2 cellular contexts compared by ENCODE assay signal in genomic region chr3:112746675-112747276, GRCh38.
A peak's percentile ranks its signal among the peaks of the same experiment; 100 is the strongest.
TF ChIP-seq lines count a peak whose summit lies in the region.

No MANE protein-coding gene starts in this region.

TF ChIP-seq in IMR-90, 13 proteins besides CTCF, POLR2A, EP300 and RAD21 (continued from another document):
- TF ChIP-seq MAZ (IDR thresholded peaks at IDR 0.05; ENCODE audit: borderline replicate concordance, low read depth, low read length): peak; percentile 39; the same call in 1 of the 2 replicates
- TF ChIP-seq RFX5 (IDR thresholded peaks at IDR 0.05; ENCODE audit: low read depth, low read length): no peak

TF ChIP-seq in K562, 482 proteins besides CTCF, POLR2A, EP300 and RAD21 (continued from another document and continues in another):
- TF ChIP-seq E2F6 (IDR thresholded peaks at IDR 0.05; ENCODE audit: borderline replicate concordance in 1 of 2, extremely low read depth in 1 of 2, insufficient read depth in 1 of 2, insufficient read length in 1 of 2, low read depth in 1 of 2, low read length in 1 of 2, poor library complexity in 1 of 2, severe bottlenecking in 1 of 2) (no peak), MAFG (tag; conservative IDR thresholded peaks at IDR 0.05) (peak; percentile 50), BRF2 (IDR thresholded peaks at IDR 0.05; ENCODE audit: borderline replicate concordance, insufficient read depth, insufficient read length) (no peak), SMC3 (conservative IDR thresholded peaks at IDR 0.05; ENCODE audit: insufficient read depth, low read depth, low read length) (no peak), ZNF121 (CRISPR knock-in tag; conservative IDR thresholded peaks at IDR 0.05) (no peak), DPF2 (IDR thresholded peaks at IDR 0.05) (peak; percentile 76), POLR2G (IDR thresholded peaks at IDR 0.05; ENCODE audit: low read depth, low read length) (no peak), GMEB1 (CRISPR knock-in tag; IDR thresholded peaks at IDR 0.05) (no peak), ZFP91 (CRISPR knock-in tag; IDR thresholded peaks at IDR 0.05) (no peak), HIVEP1 (CRISPR knock-in tag; IDR thresholded peaks at IDR 0.05) (no peak), TCF7L2 (IDR thresholded peaks at IDR 0.05; ENCODE audit: low read depth, low read length) (no peak), MNT (conservative IDR thresholded peaks at IDR 0.05) (peak in 1 of 2 experiments; percentile 20; a peak in 1 of 4 replicates), JUND (IDR thresholded peaks at IDR 0.05; ENCODE audit: borderline replicate concordance, low read depth, low read length) (peak; percentile 74; the same call in 1 of the 2 replicates), JUND (tag; IDR thresholded peaks at IDR 0.05; ENCODE audit: borderline replicate concordance, low read depth, low read length) (peak; percentile 53; the same call in 1 of the 3 replicates), ZNF655 (CRISPR knock-in tag; IDR thresholded peaks at IDR 0.05) (no peak), KAT7 (CRISPR knock-in tag; IDR thresholded peaks at IDR 0.05; ENCODE audit: borderline replicate concordance) (no peak), ZNF764 (CRISPR knock-in tag; IDR thresholded peaks at IDR 0.05; ENCODE audit: low read depth) (no peak), NFATC3 (IDR thresholded peaks at IDR 0.05) (no peak), KDM2B (CRISPR knock-in tag; IDR thresholded peaks at IDR 0.05) (no peak), CHD7 (IDR thresholded peaks at IDR 0.05; ENCODE audit: low read depth, low read length) (no peak), ZC3H4 (CRISPR knock-in tag; IDR thresholded peaks at IDR 0.05; ENCODE audit: borderline replicate concordance) (no peak), SMARCE1 (IDR thresholded peaks at IDR 0.05) (peak; percentile 22; the same call in 1 of the 2 replicates), TCF3 (CRISPR knock-in tag; IDR thresholded peaks at IDR 0.05) (peak; percentile 35; the same call in 1 of the 2 replicates), RAD51 (IDR thresholded peaks at IDR 0.05; ENCODE audit: borderline replicate concordance, low read depth) (no peak), ZZZ3 (IDR thresholded peaks at IDR 0.05) (no peak), ATF7 (IDR thresholded peaks at IDR 0.05) (no peak), BRCA1 (IDR thresholded peaks at IDR 0.05) (no peak), BRCA1 (CRISPR knock-in tag; IDR thresholded peaks at IDR 0.05) (no peak), SRSF7 (optimal IDR thresholded peaks at IDR 0.05; ENCODE audit: low read depth, low read length) (no peak), SMARCA4 (IDR thresholded peaks at IDR 0.05) (peak; percentile 64; the same call in 1 of the 2 replicates), ARID1B (IDR thresholded peaks at IDR 0.05) (peak; percentile 80), ZNF175 (CRISPR knock-in tag; IDR thresholded peaks at IDR 0.05; ENCODE audit: low read depth) (no peak), CBFA2T3 (IDR thresholded peaks at IDR 0.05) (peak; percentile 81), JUN (IDR thresholded peaks at IDR 0.05; ENCODE audit: borderline replicate concordance, low read depth, low read length) (no peak), JUN (CRISPR knock-in tag; IDR thresholded peaks at IDR 0.05; ENCODE audit: borderline replicate concordance) (no peak)
